8 cellular contexts compared by ENCODE assay signal in genomic region chr16:5098221-5099159, GRCh38. TPM values are rescaled to one million over a fixed set of nuclear protein-coding genes. Genes with fewer than 3 reads are reported as not detected.
DNase-seq lines count a peak whose midpoint lies in the region; ATAC-seq and TF ChIP-seq lines count a peak whose summit lies in the region.
"Not testable (repeated sequence)": the region's sequence is repeated elsewhere in the genome, so short reads cannot be mapped to it uniquely, and the experiment has no call there.

No MANE protein-coding gene starts in this region.

- peak overlapping the region; percentile 26; the same call in 1 of the 2 replicates for H3K9ac ChIP-seq in Karpas-422 (ENCODE audit: low read length)

- H3K27me3 ChIP-seq in BJ (ENCODE audit: control insufficient read depth, insufficient read depth, low read length); Karpas-422 (ENCODE audit: low read length): not testable (repeated sequence)

- not testable (repeated sequence) for H3K9me3 ChIP-seq in Karpas-422 (ENCODE audit: low read length)

- H4K20me1 ChIP-seq in Karpas-422 (ENCODE audit: insufficient read depth, low read depth, low read length): not testable (repeated sequence)

- not testable (repeated sequence) for TF ChIP-seq CTCF in BJ (IDR thresholded peaks at IDR 0.05; ENCODE audit: insufficient read depth, low read depth, low read length); fibroblast of pulmonary artery (IDR thresholded peaks at IDR 0.05; ENCODE audit: low read length, missing control alignments)

- H2AFZ ChIP-seq in Karpas-422 (ENCODE audit: low read length): not testable (repeated sequence)

- not testable (repeated sequence) for DNase-seq in BJ (ENCODE audit: low read depth)
- peak; percentile 79 for DNase-seq in Karpas-422
- peak; percentile 34 for DNase-seq in SW480 (ENCODE audit: low spot score)
- peak; percentile 82 for DNase-seq in activated naive CD4-positive, alpha-beta T cell treated with anti-CD3 and anti-CD28 coated beads, Interleukin-2, amount 10 ng/mL, durations not matched to agents 7 days and 5 days
- DNase-seq in fibroblast of pulmonary artery (ENCODE audit: low read depth): peak; percentile 73
- peak; percentile 67 for DNase-seq in mucosa of gallbladder (ENCODE audit: low spot score)
- peak; percentile 46 to 94 (median 91) for DNase-seq in stimulated activated CD4-positive, alpha-beta T cell treated with anti-CD3 and anti-CD28 coated beads, TNF-alpha, amount 100 ng/mL, for 4 hours (ENCODE audit: low read depth in 3 of 3)

- POLR2A ChIA-PET in BJ (lab: Charles Lee): interaction anchor here (0.6 kb wide), 1 partner anchor 1551 kb away, joined by 4 read pairs; no protein-coding TSS in a partner anchor

- not testable (repeated sequence) for H3K9me3 Mint-ChIP-seq in activated naive CD4-positive, alpha-beta T cell treated with anti-CD3 and anti-CD28 coated beads, Interleukin-2, amount 10 ng/mL, durations not matched to agents 7 days and 5 days

- not testable (repeated sequence) for H3K36me3 Mint-ChIP-seq in activated naive CD4-positive, alpha-beta T cell treated with anti-CD3 and anti-CD28 coated beads, Interleukin-2, amount 10 ng/mL, durations not matched to agents 7 days and 5 days

- H3K4me3 ChIP-seq in BJ (ENCODE audit: low read depth, low read length): peak overlapping the region; percentile 66
- peak overlapping the region; percentile 54; the same call in 1 of the 2 replicates for H3K4me3 ChIP-seq in Karpas-422 (ENCODE audit: low read length)
- H3K4me3 ChIP-seq in fibroblast of pulmonary artery (replicated peaks; ENCODE audit: low read depth, low read length): peak overlapping the region; percentile 61

- peaks cover 13% of the 10 kb centered on the region for H3K79me2 ChIP-seq in Karpas-422 (ENCODE audit: low read length)

- CTCF ChIA-PET in BJ (lab: Yijun Ruan, JAX); activated naive CD4-positive, alpha-beta T cell treated with anti-CD3 and anti-CD28 coated beads, Interleukin-2, amount 10 ng/mL, durations not matched to agents 7 days and 5 days (lab: Charles Lee): not testable (repeated sequence)

- peaks cover 11% of the 10 kb centered on the region for H3K4me1 ChIP-seq in Karpas-422 (ENCODE audit: low read length)

- H3K27ac ChIP-seq in Karpas-422 (ENCODE audit: low read length): not testable (repeated sequence)

- ATAC-seq in GM21717 (IDR thresholded peaks at IDR 0.05; ENCODE audit: unreplicated experiment): peak; percentile 76

- not testable (repeated sequence) for H3K36me3 ChIP-seq in BJ (ENCODE audit: control insufficient read depth, insufficient read depth, low read length); Karpas-422 (ENCODE audit: insufficient read depth, low read length)

- peak overlapping the region; percentile 88 for H3K4me3 Mint-ChIP-seq in activated naive CD4-positive, alpha-beta T cell treated with anti-CD3 and anti-CD28 coated beads, Interleukin-2, amount 10 ng/mL, durations not matched to agents 7 days and 5 days

- peaks cover 29% of the 10 kb centered on the region for H3K27me3 Mint-ChIP-seq in activated naive CD4-positive, alpha-beta T cell treated with anti-CD3 and anti-CD28 coated beads, Interleukin-2, amount 10 ng/mL, durations not matched to agents 7 days and 5 days

- not testable (repeated sequence) for H3K9me2 ChIP-seq in Karpas-422 (replicated peaks; ENCODE audit: insufficient read depth, low read length)

- H3K27ac Mint-ChIP-seq in activated naive CD4-positive, alpha-beta T cell treated with anti-CD3 and anti-CD28 coated beads, Interleukin-2, amount 10 ng/mL, durations not matched to agents 7 days and 5 days: peak overlapping the region; percentile 97

- H3K4me2 ChIP-seq in Karpas-422 (ENCODE audit: low read depth, low read length, poor library complexity, severe bottlenecking): peak overlapping the region; percentile 52

- H3K4me1 Mint-ChIP-seq in activated naive CD4-positive, alpha-beta T cell treated with anti-CD3 and anti-CD28 coated beads, Interleukin-2, amount 10 ng/mL, durations not matched to agents 7 days and 5 days: peaks cover 24% of the 10 kb centered on the region

RNA-seq across cellular contexts. Expression of gene EEF2KMT, which starts 0.9 kb away (rescaled TPM):
- polyA plus RNA-seq in BJ (2011; rRNA removed): 6.5 and 8.5 TPM in 2 replicates
- polyA minus RNA-seq in BJ (2011; rRNA and poly(A)+ RNA removed): 5.8 and 8.4 TPM in 2 replicates
- total RNA-seq in Karpas-422 (2014; rRNA removed; shearing (Covaris generic); ENCODE audit: low replicate concordance): 16.6 and 17.6 TPM in 2 replicates
- 9.8 TPM for total RNA-seq in mucosa of gallbladder

RNA-seq across cellular contexts. Expression of gene ALG1, which starts 26.8 kb away (rescaled TPM):
- polyA plus RNA-seq in BJ (2011; rRNA removed): 55.8 and 63.1 TPM in 2 replicates
- polyA minus RNA-seq in BJ (2011; rRNA and poly(A)+ RNA removed): 36.4 and 73.6 TPM in 2 replicates
- total RNA-seq in Karpas-422 (2014; rRNA removed; shearing (Covaris generic); ENCODE audit: low replicate concordance): 23.4 and 26.3 TPM in 2 replicates
- total RNA-seq in mucosa of gallbladder: 26.2 TPM

RNA-seq across cellular contexts. Expression of gene C16orf89, which starts 32.7 kb away (rescaled TPM):
- not detected in 2 replicates for polyA plus RNA-seq in BJ (2011; rRNA removed)
- not detected in 2 replicates for polyA minus RNA-seq in BJ (2011; rRNA and poly(A)+ RNA removed)
- not detected in 2 replicates for total RNA-seq in Karpas-422 (2014; rRNA removed; shearing (Covaris generic); ENCODE audit: low replicate concordance)
- total RNA-seq in mucosa of gallbladder: 25.0 TPM

Comparison
In these comparisons a context has a peak if more than half of its experiments do, and no peak if none do; other contexts are left out.
1. RNA of gene C16orf89, which starts 32.7 kb away (total RNA-seq): 25.0 TPM in mucosa of gallbladder (single experiment); not detected in Karpas-422; every median in the first group is over 10 times any median in the second.
2. Peak in every context shown above with its lines, with median percentiles within 50 percentile points of each other: H3K4me3 ChIP-seq.